11 cellular contexts compared by ENCODE assay signal in the genomic region with DNA sequence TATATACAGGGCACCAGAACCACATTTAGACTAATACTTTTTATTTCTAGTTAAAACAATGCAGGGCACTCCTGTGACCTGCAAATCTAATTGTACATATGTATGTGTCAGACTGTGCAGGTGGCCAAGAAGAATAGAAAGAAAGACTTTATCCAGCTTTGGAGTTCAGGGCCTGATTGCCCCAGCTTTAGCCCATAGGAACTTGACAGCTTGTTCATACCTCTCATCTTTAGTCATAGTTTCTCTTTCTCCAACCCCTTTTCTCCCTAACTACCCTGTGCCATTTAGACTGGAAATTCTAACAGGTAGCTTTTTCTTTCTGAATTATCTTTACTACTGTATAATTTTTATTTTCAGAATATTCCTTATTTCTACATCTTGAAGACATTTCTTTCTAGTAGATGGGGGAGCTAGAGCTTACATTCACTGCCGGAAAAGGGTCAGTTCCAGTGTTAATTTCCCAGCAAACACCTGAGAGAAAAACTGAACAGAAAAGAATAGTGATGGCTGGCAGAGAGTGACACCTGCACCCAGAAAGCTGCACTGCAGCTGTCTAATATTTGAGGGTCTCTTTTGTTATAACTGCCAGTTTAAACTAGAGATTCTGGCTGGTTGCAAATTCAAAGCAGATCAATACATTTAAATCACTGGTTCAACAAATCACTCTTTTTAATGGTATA. TPM values are rescaled to one million over a fixed set of nuclear protein-coding genes. Genes with fewer than 3 reads are reported as not detected.
DNase-seq lines count a peak whose midpoint lies in the region; ATAC-seq and TF ChIP-seq lines count a peak whose summit lies in the region.
"Had no signal": no experiment of that assay in that cellular context is flagged by ENCODE, and none has a peak within 500 bp of the region (broad histone marks: within the 10 kb centered on the region; RNA-seq: fewer than 3 reads in every experiment).

No MANE protein-coding gene starts in this region.

- peak in 1 of 2 donors; percentile 13 for DNase-seq in activated T-cell treated with anti-CD3 and anti-CD28 coated beads, Interleukin-2, amount 50 U/mL, for 72 hours
- no peak for DNase-seq in activated T-cell treated with anti-CD3 and anti-CD28 coated beads, Interleukin-2, amount 50 U/mL, for 1 hour
- no peak for DNase-seq in OCI-LY7 (ENCODE audit: low spot score)
- DNase-seq in epithelial cell of prostate (ENCODE audit: low read depth, low spot score), result no peak
- no peak for DNase-seq in AG08395 (ENCODE audit: low spot score)
- DNase-seq in NCI-H69 (lab: John Stamatoyannopoulos, UW), result no peak
- DNase-seq in stimulated activated naive CD4-positive, alpha-beta T cell treated with Interleukin-2 at 50 U/mL for 16 hours (lab: John Stamatoyannopoulos, UW), result no peak
- DNase-seq: NK-92 treated with Interleukin-12 subunit alpha and Interleukin-12 subunit beta, amount 100 ng/mL, for 24 hours; WERI-Rb-1 had no signal

- peak; percentile 60 for TF ChIP-seq CTCF in OCI-LY7 (conservative IDR thresholded peaks at IDR 0.05; ENCODE audit: low read length)

- POLR2A ChIA-PET in OCI-LY7 (lab: Charles Lee), result interaction anchor here (0.7 to 0.9 kb wide), 2 partner anchors 76 to 284 kb away, joined by 3 to 4 read pairs; a partner anchor contains a TSS

- H3K27ac Mint-ChIP-seq in activated T-cell treated with anti-CD3 and anti-CD28 coated beads, Interleukin-2, amount 50 U/mL, for 72 hours, result peak overlapping the region; percentile 75
- H3K27ac Mint-ChIP-seq in stimulated activated naive CD8-positive, alpha-beta T cell treated with anti-CD3 and anti-CD28 coated beads, Interleukin-15, Interleukin-2, amounts not matched to agents 100 ng/mL and 50 ng/mL, for 24 hours, result peak overlapping the region; percentile 79

- peaks cover 97% of the 10 kb centered on the region for H4K20me1 ChIP-seq in OCI-LY7 (ENCODE audit: insufficient read depth, low read length)

- CTCF ChIA-PET in OCI-LY7 (lab: Charles Lee; ENCODE audit: unreplicated experiment), result no interaction called here

- H3K4me3 ChIP-seq in OCI-LY7 (ENCODE audit: low read depth, low read length, poor library complexity, severe bottlenecking), result peak overlapping the region; percentile 17
- H3K4me3 ChIP-seq: BLaER1 had no signal

- no peaks in the 10 kb centered on the region for H3K9me3 ChIP-seq in OCI-LY7 (ENCODE audit: low read length)
- H3K9me3 ChIP-seq: BLaER1 had no signal

- H3K36me3 ChIP-seq in OCI-LY7 (ENCODE audit: insufficient read depth, low read length), result peaks cover 100% of the 10 kb centered on the region

- H3K4me3 Mint-ChIP-seq in activated T-cell treated with anti-CD3 and anti-CD28 coated beads, Interleukin-2, amount 50 U/mL, for 72 hours, result peak overlapping the region; percentile 32 to 66
- peak overlapping the region; percentile 45 for H3K4me3 Mint-ChIP-seq in stimulated activated naive CD8-positive, alpha-beta T cell treated with anti-CD3 and anti-CD28 coated beads, Interleukin-15, Interleukin-2, amounts not matched to agents 100 ng/mL and 50 ng/mL, for 24 hours

- H3K4me1 Mint-ChIP-seq in activated T-cell treated with anti-CD3 and anti-CD28 coated beads, Interleukin-2, amount 50 U/mL, for 72 hours (ENCODE audit: low read depth), result peaks cover 91% of the 10 kb centered on the region
- peaks cover 90% of the 10 kb centered on the region for H3K4me1 Mint-ChIP-seq in stimulated activated naive CD8-positive, alpha-beta T cell treated with anti-CD3 and anti-CD28 coated beads, Interleukin-15, Interleukin-2, amounts not matched to agents 100 ng/mL and 50 ng/mL, for 24 hours (ENCODE audit: low read depth)

- peaks cover 100% of the 10 kb centered on the region for H3K79me2 ChIP-seq in OCI-LY7 (ENCODE audit: insufficient read depth, low read depth, low read length)

- intact Hi-C loops in OCI-LY7 (cut with micrococcal nuclease; ENCODE audit: unreplicated experiment), result no loop called here

- H3K27me3 Mint-ChIP-seq in activated T-cell treated with anti-CD3 and anti-CD28 coated beads, Interleukin-2, amount 50 U/mL, for 72 hours (ENCODE audit: low read depth), result no peaks in the 10 kb centered on the region
- H3K27me3 Mint-ChIP-seq in stimulated activated naive CD8-positive, alpha-beta T cell treated with anti-CD3 and anti-CD28 coated beads, Interleukin-15, Interleukin-2, amounts not matched to agents 100 ng/mL and 50 ng/mL, for 24 hours, result no peaks in the 10 kb centered on the region

- H3K4me2 ChIP-seq in OCI-LY7 (ENCODE audit: low read length), result peak overlapping the region; percentile 98

- no peak overlapping the region for H2AFZ ChIP-seq in OCI-LY7 (ENCODE audit: low read length)

- peak; percentile 59 to 71 for ATAC-seq in activated T-cell treated with anti-CD3 and anti-CD28 coated beads, Interleukin-2, amount 50 U/mL, for 72 hours (replicated peaks in 1 of 2)

- peaks cover 67% of the 10 kb centered on the region for H3K4me1 ChIP-seq in OCI-LY7 (ENCODE audit: insufficient read depth, low read length, poor library complexity, severe bottlenecking)

- no peaks in the 10 kb centered on the region for H3K9me2 ChIP-seq in OCI-LY7 (ENCODE audit: insufficient read depth, low read length)

- H3K9me3 Mint-ChIP-seq in activated T-cell treated with anti-CD3 and anti-CD28 coated beads, Interleukin-2, amount 50 U/mL, for 72 hours, result no peaks in the 10 kb centered on the region
- H3K9me3 Mint-ChIP-seq in stimulated activated naive CD8-positive, alpha-beta T cell treated with anti-CD3 and anti-CD28 coated beads, Interleukin-15, Interleukin-2, amounts not matched to agents 100 ng/mL and 50 ng/mL, for 24 hours, result no peaks in the 10 kb centered on the region

- BruUV-seq in OCI-LY7 (replicated peaks; lab: Mats Ljungman, UMichigan), result no TSS peak

- peaks cover 5 to 21% of the 10 kb centered on the region in 2 donors for H3K36me3 Mint-ChIP-seq in activated T-cell treated with anti-CD3 and anti-CD28 coated beads, Interleukin-2, amount 50 U/mL, for 72 hours (ENCODE audit: insufficient read depth in 2 of 2)
- H3K36me3 Mint-ChIP-seq in stimulated activated naive CD8-positive, alpha-beta T cell treated with anti-CD3 and anti-CD28 coated beads, Interleukin-15, Interleukin-2, amounts not matched to agents 100 ng/mL and 50 ng/mL, for 24 hours (ENCODE audit: low read depth), result peaks cover 96% of the 10 kb centered on the region

- H3K27ac ChIP-seq in OCI-LY7 (ENCODE audit: low read depth, low read length, poor library complexity, severe bottlenecking), result no peak overlapping the region
- H3K27ac ChIP-seq in epithelial cell of prostate, result peak overlapping the region; percentile 28
- H3K27ac ChIP-seq: BLaER1, WERI-Rb-1 had no signal

RNA-seq across cellular contexts. Expression of a gene that starts 8.4 kb away (rescaled TPM):
- total RNA-seq in activated T-cell treated with anti-CD3 and anti-CD28 coated beads, Interleukin-2, amount 50 U/mL, for 72 hours, result 100 to 1,000 TPM; 486 to 615 TPM
- 750 and 887 TPM in 2 replicates for total RNA-seq in OCI-LY7 (2014; rRNA removed; shearing (Covaris generic))
- total RNA-seq in OCI-LY7 (2022), result 956 and 965 TPM in 2 replicates

RNA-seq across cellular contexts. Expression of a gene that starts 32.4 kb away (rescaled TPM):
- total RNA-seq in activated T-cell treated with anti-CD3 and anti-CD28 coated beads, Interleukin-2, amount 50 U/mL, for 72 hours, result 10 to 100 TPM; 74.2 to 89.9 TPM
- 74.4 and 95.7 TPM in 2 replicates for total RNA-seq in OCI-LY7 (2014; rRNA removed; shearing (Covaris generic))
- 81.3 and 100 TPM in 2 replicates for total RNA-seq in OCI-LY7 (2022)

RNA-seq across cellular contexts. Expression of a gene that starts 49.4 kb away (rescaled TPM):
- total RNA-seq in activated T-cell treated with anti-CD3 and anti-CD28 coated beads, Interleukin-2, amount 50 U/mL, for 72 hours, result not detected
- total RNA-seq in OCI-LY7 (2014; rRNA removed; shearing (Covaris generic)), result not detected in 2 replicates
- not detected in 2 replicates for total RNA-seq in OCI-LY7 (2022)
